ENCODE assay signal across 27 cellular contexts in the genomic region with DNA sequence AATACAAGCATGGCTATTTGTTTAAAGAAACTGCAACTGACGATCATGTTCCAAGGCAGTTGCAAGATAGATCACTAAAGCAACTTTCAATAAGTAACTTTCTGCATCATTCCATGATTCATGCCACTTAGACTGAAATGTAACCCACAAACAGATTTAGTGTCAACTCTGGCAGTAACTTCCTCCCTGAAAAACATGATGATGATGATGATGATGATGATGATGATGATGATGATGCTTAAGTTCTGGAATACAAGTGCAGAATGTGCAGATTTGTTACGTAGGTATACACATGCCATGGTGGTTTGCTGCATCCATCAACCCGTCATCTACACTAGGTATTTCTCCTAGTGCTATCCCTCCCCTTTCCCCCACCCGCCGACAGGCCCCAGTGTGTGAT.
DNase-seq lines count a peak whose midpoint lies in the region; ATAC-seq, FAIRE-seq and TF ChIP-seq lines count a peak whose summit lies in the region.
"Had no signal": no experiment of that assay in that cellular context is flagged by ENCODE, and none has a peak within 500 bp of the region (broad histone marks: within the 10 kb centered on the region; RNA-seq: fewer than 3 reads in every experiment).

No MANE protein-coding gene starts in this region.

- no peak overlapping the region for H3K4me3 ChIP-seq in IMR-90 (ENCODE audit: insufficient read depth, low read depth, low read length)
- no peak overlapping the region for H3K4me3 ChIP-seq in fibroblast of mammary gland (ENCODE audit: control insufficient read depth, low read depth, low read length)
- no peak overlapping the region for H3K4me3 ChIP-seq in mesenchymal stem cell (ENCODE audit: insufficient read depth in 1 of 2, low read depth in 1 of 2, low read length in 2 of 2)
- H3K4me3 ChIP-seq: A549; BLaER1 treated with 17β-estradiol and CSF1 and Interleukin-3, amounts not matched to agents 10 nM and 100 nM had no signal

- H3K4ac ChIP-seq in IMR-90 (ENCODE audit: low read depth, low read length) (no peak overlapping the region), mesenchymal stem cell (ENCODE audit: low read depth in 1 of 2, low read length in 2 of 2) (no peak overlapping the region)

- H3K4me1 Mint-ChIP-seq in CD4-positive, alpha-beta T cell (ENCODE audit: low read depth) = no peaks in the 10 kb centered on the region
- H3K4me1 Mint-ChIP-seq: CD14-positive monocyte; CD4-positive, alpha-beta memory T cell; H9 had no signal

- H3K4me1 ChIP-seq in IMR-90 (ENCODE audit: control insufficient read depth, insufficient read depth, low read length) = peaks cover 2% of the 10 kb centered on the region; the same call in 1 of the 2 replicates
- no peaks in the 10 kb centered on the region for H3K4me1 ChIP-seq in mesenchymal stem cell (ENCODE audit: control insufficient read depth, insufficient read depth, low read depth, low read length)
- H3K4me1 ChIP-seq: A549; BE2C; BLaER1 treated with 17β-estradiol and CSF1 and Interleukin-3, amounts not matched to agents 10 nM and 100 nM had no signal

- dilution Hi-C loops in IMR-90 (cut with HindIII; ENCODE audit: low sequenced_read_pairs, unreplicated experiment) = no loop called here

- H2BK120ac ChIP-seq in IMR-90 (ENCODE audit: low read depth, low read length) (no peak overlapping the region), mesenchymal stem cell (ENCODE audit: low read depth, low read length) (no peak overlapping the region)

- no peak overlapping the region for H4K5ac ChIP-seq in IMR-90 (ENCODE audit: low read depth, low read length)

- POLR2A ChIA-PET in IMR-90 (lab: Charles Lee; ENCODE audit: unreplicated experiment) = no interaction called here
- POLR2A ChIA-PET in CD4-positive, alpha-beta T cell (lab: Charles Lee) = no interaction called here

- TF ChIP-seq POLR2A in H54 (IDR thresholded peaks at IDR 0.05; ENCODE audit: low read depth, low read length) = no peak
- no peak for TF ChIP-seq POLR2A in IMR-90 (IDR thresholded peaks at IDR 0.05; ENCODE audit: low read depth, low read length)

- FAIRE-seq in H54 (lab: Jason Lieb, UNC) (peak; percentile 38), frontal cortex (lab: Jason Lieb, UNC) (no peak)
- FAIRE-seq: A549, GM12891, GM18507, H1 had no signal

- H2BK15ac ChIP-seq in IMR-90 (ENCODE audit: low read depth, low read length) (no peak overlapping the region), mesenchymal stem cell (ENCODE audit: low read depth, poor library complexity, severe bottlenecking) (no peak overlapping the region)

- H3K27me3 Mint-ChIP-seq in CD4-positive, alpha-beta T cell = no peaks in the 10 kb centered on the region
- H3K27me3 Mint-ChIP-seq: CD4-positive, alpha-beta memory T cell had no signal

- TF ChIP-seq CTCF in IMR-90 (conservative IDR thresholded peaks at IDR 0.05; ENCODE audit: low read depth, low read length) (no peak), fibroblast of mammary gland (conservative IDR thresholded peaks at IDR 0.05; ENCODE audit: control insufficient read depth, insufficient read depth, low read depth, low read length) (no peak)
- TF ChIP-seq CTCF in CD4-positive, alpha-beta T cell (IDR thresholded peaks at IDR 0.05) = no peak

- intact Hi-C loops in IMR-90 (cut with micrococcal nuclease) = no loop called here
- intact Hi-C loops in CD4-positive, alpha-beta T cell (cut with DNase I, micrococcal nuclease) = no loop called here

- no peaks in the 10 kb centered on the region for H4K20me1 ChIP-seq in IMR-90 (ENCODE audit: insufficient read depth, low read length)
- H4K20me1 ChIP-seq: BLaER1 treated with 17β-estradiol and CSF1 and Interleukin-3, amounts not matched to agents 10 nM and 100 nM had no signal

- peaks cover 10% of the 10 kb centered on the region for H3K9me3 Mint-ChIP-seq in CD4-positive, alpha-beta T cell

- no peak; the same call in 1 of the 2 replicates for ATAC-seq in IMR-90 (ENCODE audit: low read depth)
- ATAC-seq in GM19397 (IDR thresholded peaks at IDR 0.05; ENCODE audit: unreplicated experiment) = no peak
- ATAC-seq in CD4-positive, alpha-beta T cell (ENCODE audit: poor library complexity) = no peak
- ATAC-seq: A549, HCT116 had no signal

- H2AK5ac ChIP-seq in IMR-90 (ENCODE audit: low read depth, low read length) = no peak overlapping the region
- H2AK5ac ChIP-seq in mesenchymal stem cell (ENCODE audit: low read length, severe bottlenecking) = no peak overlapping the region

- H3K27me3 ChIP-seq in IMR-90 (ENCODE audit: control insufficient read depth, insufficient read depth, low read length) (no peaks in the 10 kb centered on the region), mesenchymal stem cell (ENCODE audit: control insufficient read depth in 1 of 2, insufficient read depth in 1 of 2, low read length in 2 of 2) (no peaks in the 10 kb centered on the region)
- no peaks in the 10 kb centered on the region for H3K27me3 ChIP-seq in CD4-positive, alpha-beta T cell (ENCODE audit: control insufficient read depth, insufficient read depth, low read length)
- H3K27me3 ChIP-seq: BE2C; BLaER1 treated with 17β-estradiol and CSF1 and Interleukin-3, amounts not matched to agents 10 nM and 100 nM had no signal

- no peak overlapping the region for H3K9ac ChIP-seq in IMR-90 (ENCODE audit: low read depth, low read length)
- H3K9ac ChIP-seq in mesenchymal stem cell (ENCODE audit: low read length) = no peak overlapping the region
- H3K9ac ChIP-seq: BLaER1 treated with 17β-estradiol and CSF1 and Interleukin-3, amounts not matched to agents 10 nM and 100 nM had no signal

- no peak for DNase-seq in H54 (ENCODE audit: insufficient read length, low spot score)
- peak; percentile 25 for DNase-seq in IMR-90
- peak; percentile 5 for DNase-seq in fibroblast of mammary gland (ENCODE audit: low read depth)
- DNase-seq in mesenchymal stem cell = peak; percentile 10
- no peak for DNase-seq in dermis blood vessel endothelial cell
- DNase-seq in CD4-positive, alpha-beta T cell = no peak
- DNase-seq in frontal cortex (ENCODE audit: low spot score in 2 of 2) = no peak
- DNase-seq: 8988T; ACHN; AML-193; BE2C; Calu3; CD4-positive, alpha-beta memory T cell; COR-L47; DMS53; DMS79 treated with DMSO at 0.1 percent for 48 hours; GF-D8; H9; HFFc6 had no signal

- no peak overlapping the region for H2BK20ac ChIP-seq in IMR-90 (ENCODE audit: low read depth, low read length)

- no peak overlapping the region for H3K4me3 Mint-ChIP-seq in CD4-positive, alpha-beta T cell
- H3K4me3 Mint-ChIP-seq: CD14-positive monocyte; CD4-positive, alpha-beta memory T cell; H9; HFFc6 had no signal

- no peak overlapping the region for H2AK9ac ChIP-seq in IMR-90 (replicated peaks; ENCODE audit: low read depth, low read length, poor library complexity)

- no peak overlapping the region for H2BK5ac ChIP-seq in IMR-90 (ENCODE audit: low read depth, low read length, poor library complexity, severe bottlenecking)
- no peak overlapping the region for H2BK5ac ChIP-seq in mesenchymal stem cell (ENCODE audit: low read depth, low read length, poor library complexity, severe bottlenecking)

- no peaks in the 10 kb centered on the region for H3K36me3 Mint-ChIP-seq in CD4-positive, alpha-beta T cell (ENCODE audit: low read depth)
- H3K36me3 Mint-ChIP-seq: CD14-positive monocyte; CD4-positive, alpha-beta memory T cell had no signal

- H3K27ac ChIP-seq in IMR-90 (ENCODE audit: insufficient read depth, low read length) = peak overlapping the region; percentile 50; the same call in 1 of the 2 replicates
- H3K27ac ChIP-seq in mesenchymal stem cell (ENCODE audit: low read length, poor library complexity, severe bottlenecking) = no peak overlapping the region
- no peak overlapping the region for H3K27ac ChIP-seq in CD4-positive, alpha-beta T cell (ENCODE audit: low read depth, low read length)
- H3K27ac ChIP-seq: A549; BLaER1 treated with 17β-estradiol and CSF1 and Interleukin-3, amounts not matched to agents 10 nM and 100 nM had no signal

- H3K9me1 ChIP-seq in IMR-90 (ENCODE audit: insufficient read depth, low read length) = no peaks in the 10 kb centered on the region

- H3K56ac ChIP-seq in IMR-90 (ENCODE audit: extremely low read depth, insufficient read depth, low read length) = no peak overlapping the region

- no peak overlapping the region for H3K23ac ChIP-seq in IMR-90 (ENCODE audit: low read depth, low read length)
- no peak overlapping the region for H3K23ac ChIP-seq in mesenchymal stem cell (ENCODE audit: low read length in 2 of 2)

- CTCF ChIA-PET in IMR-90 (lab: Yijun Ruan, JAX) = no interaction called here
- CTCF ChIA-PET in CD4-positive, alpha-beta T cell (lab: Charles Lee) = no interaction called here

- H3K18ac ChIP-seq in IMR-90 (ENCODE audit: low read depth, low read length) (no peak overlapping the region), mesenchymal stem cell (ENCODE audit: low read depth in 1 of 2, low read length in 2 of 2) (no peak overlapping the region)

- H4K91ac ChIP-seq in IMR-90 (ENCODE audit: insufficient read depth, low read depth, low read length) (no peak overlapping the region), mesenchymal stem cell (ENCODE audit: low read length) (no peak overlapping the region)

- H3K79me1 ChIP-seq in IMR-90 (ENCODE audit: low read depth in 1 of 2, low read length in 2 of 2) = no peaks in the 10 kb centered on the region
- H3K79me1 ChIP-seq in mesenchymal stem cell (replicated peaks; ENCODE audit: low read length, poor library complexity, severe bottlenecking) = no peaks in the 10 kb centered on the region

- H2AFZ ChIP-seq in IMR-90 (replicated peaks; ENCODE audit: low read length, poor library complexity) (no peak overlapping the region), mesenchymal stem cell (ENCODE audit: low read depth, low read length) (no peak overlapping the region)

- TF ChIP-seq RAD21 in IMR-90 (IDR thresholded peaks at IDR 0.05; ENCODE audit: low read length) = no peak

- no TSS peak for BruUV-seq in IMR-90 (replicated peaks; lab: Mats Ljungman, UMichigan)

- no CpG with 5 or more reads among the region's 5 CpGs for WGBS in IMR-90 (ENCODE audit: extremely low coverage in 2 of 2, insufficient read length in 1 of 2), 2 experiments
- 90% methylated on average over 3 of the region's 5 CpGs for WGBS in mesenchymal stem cell

- H3K36me3 ChIP-seq in IMR-90 (ENCODE audit: control insufficient read depth, insufficient read depth, low read length) (no peaks in the 10 kb centered on the region), mesenchymal stem cell (ENCODE audit: control insufficient read depth in 1 of 2, insufficient read depth in 2 of 2, low read depth in 1 of 2, low read length in 2 of 2) (peaks cover 0 to 3% of the 10 kb centered on the region in 2 experiments)
- H3K36me3 ChIP-seq: BE2C; BLaER1 treated with 17β-estradiol and CSF1 and Interleukin-3, amounts not matched to agents 10 nM and 100 nM had no signal

- H2BK12ac ChIP-seq in mesenchymal stem cell (ENCODE audit: low read length in 2 of 2) = no peak overlapping the region

- H4K8ac ChIP-seq in IMR-90 (ENCODE audit: low read depth in 2 of 2, low read length in 2 of 2) = no peak overlapping the region
- H4K8ac ChIP-seq in mesenchymal stem cell (ENCODE audit: low read length) = no peak overlapping the region

- H3K4me2 ChIP-seq in IMR-90 (ENCODE audit: low read depth, low read length) (peak overlapping the region; percentile 40; the same call in 1 of the 2 replicates), mesenchymal stem cell (ENCODE audit: low read length, poor library complexity, severe bottlenecking) (no peak overlapping the region)
- H3K4me2 ChIP-seq: A549; BLaER1 treated with 17β-estradiol and CSF1 and Interleukin-3, amounts not matched to agents 10 nM and 100 nM had no signal

- no peak overlapping the region for H3K27ac Mint-ChIP-seq in CD4-positive, alpha-beta T cell
- H3K27ac Mint-ChIP-seq: CD14-positive monocyte; CD4-positive, alpha-beta memory T cell; H9; HFFc6 had no signal

- in situ Hi-C loops in IMR-90 (cut with MboI; ENCODE audit: low sequenced_read_pairs) = no loop called here

- H3K14ac ChIP-seq in IMR-90 (replicated peaks; ENCODE audit: low read depth, low read length) (no peak overlapping the region), mesenchymal stem cell (ENCODE audit: low read length in 2 of 2) (no peak overlapping the region)

- peaks cover 17% of the 10 kb centered on the region for H3K9me3 ChIP-seq in IMR-90 (ENCODE audit: control insufficient read depth, insufficient read depth, low read length)
- H3K9me3 ChIP-seq in mesenchymal stem cell (ENCODE audit: control insufficient read depth, low read length) = peaks cover 29% of the 10 kb centered on the region
- H3K9me3 ChIP-seq in CD4-positive, alpha-beta T cell (ENCODE audit: control insufficient read depth, low read length) = peaks cover 23% of the 10 kb centered on the region
- H3K9me3 ChIP-seq: BE2C had no signal

Comparison
In these comparisons a context has a peak if more than half of its experiments do, and no peak if none do; other contexts are left out.
1. DNase-seq: peak in IMR-90 (single experiment), fibroblast of mammary gland (single experiment) and mesenchymal stem cell (single experiment); none in H54 (single experiment), dermis blood vessel endothelial cell (single experiment), CD4-positive, alpha-beta T cell (0 of 10) and frontal cortex (0 of 2).